In the genomic region with DNA sequence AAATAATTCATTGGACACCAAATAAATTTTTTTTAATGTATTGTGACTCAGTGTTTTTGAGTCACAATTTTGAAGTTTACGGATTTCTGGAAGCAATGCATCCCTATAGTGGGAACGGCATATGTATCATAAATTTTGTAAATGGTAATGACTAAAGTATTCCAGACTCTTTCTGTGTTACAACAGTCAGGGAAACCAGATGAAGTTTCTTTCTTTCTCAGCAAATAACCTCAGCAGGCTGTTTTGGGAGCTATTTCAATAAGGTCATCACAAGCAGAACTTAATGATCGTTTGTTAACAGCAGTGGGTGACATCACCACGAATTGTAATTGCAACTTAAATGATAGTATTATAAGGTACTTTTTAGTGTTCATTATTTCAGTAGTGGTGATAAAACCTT, we compare ENCODE assay signal across 2 cellular contexts.
TF ChIP-seq lines count a peak whose summit lies in the region.

No MANE protein-coding gene starts in this region.

TF ChIP-seq in HepG2, 621 proteins besides CTCF, POLR2A, EP300 and RAD21:
- TF ChIP-seq NAIF1 (CRISPR knock-in tag; IDR thresholded peaks at IDR 0.05; ENCODE audit: borderline replicate concordance), result no peak
- 0 out of 2 replicates have a peak, but pooled peaks have one; percentile 12 for TF ChIP-seq ATF7 (IDR thresholded peaks at IDR 0.05)
- TF ChIP-seq ATF7 (CRISPR knock-in tag; IDR thresholded peaks at IDR 0.05), result no peak
- TF ChIP-seq CENPT (CRISPR knock-in tag; IDR thresholded peaks at IDR 0.05; ENCODE audit: low read depth), result no peak
- no peak for TF ChIP-seq MEIS2 (CRISPR knock-in tag; IDR thresholded peaks at IDR 0.05)
- TF ChIP-seq NR1H2 (CRISPR knock-in tag; IDR thresholded peaks at IDR 0.05; ENCODE audit: borderline replicate concordance, low read depth), result no peak
- no peak for TF ChIP-seq MEIS1 (CRISPR knock-in tag; IDR thresholded peaks at IDR 0.05; ENCODE audit: borderline replicate concordance)

TF ChIP-seq in GM12878, 131 proteins besides CTCF, POLR2A, EP300 and RAD21 (continues in another document):
- peak; percentile 80 for TF ChIP-seq JUNB (IDR thresholded peaks at IDR 0.05)
- TF ChIP-seq TAF1 (IDR thresholded peaks at IDR 0.05; ENCODE audit: borderline replicate concordance, low read depth, low read length), result no peak
- no peak for TF ChIP-seq ZNF384 (IDR thresholded peaks at IDR 0.05; ENCODE audit: borderline replicate concordance, low read depth, low read length)
- peak; percentile 38; the same call in 1 of the 2 replicates for TF ChIP-seq DPF2 (IDR thresholded peaks at IDR 0.05)
- no peak for TF ChIP-seq HCFC1 (IDR thresholded peaks at IDR 0.05; ENCODE audit: low read length)
- no peak for TF ChIP-seq CEBPZ (IDR thresholded peaks at IDR 0.05; ENCODE audit: low read depth, low read length)
- peak; percentile 55 for TF ChIP-seq MTA2 (IDR thresholded peaks at IDR 0.05; ENCODE audit: low read depth)
- peak; percentile 68 for TF ChIP-seq RUNX3 (IDR thresholded peaks at IDR 0.05; ENCODE audit: low read length)
- TF ChIP-seq MEF2A (IDR thresholded peaks at IDR 0.05; ENCODE audit: insufficient read depth, low read depth, low read length), result no peak
- TF ChIP-seq MYC (IDR thresholded peaks at IDR 0.05; ENCODE audit: insufficient read depth, insufficient read length, insufficient replicate concordance, low read length, severe bottlenecking), result no peak
- TF ChIP-seq YBX1 (IDR thresholded peaks at IDR 0.05), result no peak
- TF ChIP-seq RFX5 (IDR thresholded peaks at IDR 0.05; ENCODE audit: low read depth, low read length), result no peak
- no peak for TF ChIP-seq SMAD5 (IDR thresholded peaks at IDR 0.05; ENCODE audit: low read depth)
- no peak for TF ChIP-seq IKZF2 (IDR thresholded peaks at IDR 0.05)
- peak; percentile 71 for TF ChIP-seq ATF2 (IDR thresholded peaks at IDR 0.05; ENCODE audit: low read length)
- TF ChIP-seq CHD4 (IDR thresholded peaks at IDR 0.05), result no peak
- TF ChIP-seq NFIC (IDR thresholded peaks at IDR 0.05; ENCODE audit: low read depth, low read length), result peak; percentile 78
- no peak for TF ChIP-seq RELB (IDR thresholded peaks at IDR 0.05; ENCODE audit: low read depth)
- TF ChIP-seq NRF1 (conservative IDR thresholded peaks at IDR 0.05; ENCODE audit: low read depth, low read length), result no peak
- TF ChIP-seq ZZZ3 (IDR thresholded peaks at IDR 0.05; ENCODE audit: control insufficient read depth, insufficient read length, low read depth), result no peak
- TF ChIP-seq MEF2B (IDR thresholded peaks at IDR 0.05; ENCODE audit: partially characterized antibody, poor library complexity, severe bottlenecking), result no peak
- TF ChIP-seq TCF3 (IDR thresholded peaks at IDR 0.05; ENCODE audit: borderline replicate concordance, insufficient read depth, low read depth, low read length), result no peak
- TF ChIP-seq RBBP5 (conservative IDR thresholded peaks at IDR 0.05), result no peak
- TF ChIP-seq TCF12 (IDR thresholded peaks at IDR 0.05; ENCODE audit: low read depth, low read length), result no peak
- no peak for TF ChIP-seq E2F8 (IDR thresholded peaks at IDR 0.05; ENCODE audit: low read depth, partially characterized antibody)
- TF ChIP-seq PAX5 (IDR thresholded peaks at IDR 0.05; ENCODE audit: borderline replicate concordance, low read depth, low read length), result no peak
- TF ChIP-seq CREB1 (IDR thresholded peaks at IDR 0.05; ENCODE audit: low read depth), result peak; percentile 42; the same call in 1 of the 2 replicates
- TF ChIP-seq ATF7 (IDR thresholded peaks at IDR 0.05; ENCODE audit: low read depth), result peak; percentile 84
- TF ChIP-seq SREBF1 (IDR thresholded peaks at IDR 0.05; ENCODE audit: low read length), result no peak
- TF ChIP-seq FOXK2 (IDR thresholded peaks at IDR 0.05), result no peak
- TF ChIP-seq BCL11A (IDR thresholded peaks at IDR 0.05; ENCODE audit: low read depth, low read length), result 0 out of 2 replicates have a peak, but pooled peaks have one; percentile 38
- TF ChIP-seq CREM (IDR thresholded peaks at IDR 0.05; ENCODE audit: low read depth), result 0 out of 2 replicates have a peak, but pooled peaks have one; percentile 32
- TF ChIP-seq MXI1 (IDR thresholded peaks at IDR 0.05; ENCODE audit: low read depth, low read length), result no peak
- TF ChIP-seq, protein P1, sequence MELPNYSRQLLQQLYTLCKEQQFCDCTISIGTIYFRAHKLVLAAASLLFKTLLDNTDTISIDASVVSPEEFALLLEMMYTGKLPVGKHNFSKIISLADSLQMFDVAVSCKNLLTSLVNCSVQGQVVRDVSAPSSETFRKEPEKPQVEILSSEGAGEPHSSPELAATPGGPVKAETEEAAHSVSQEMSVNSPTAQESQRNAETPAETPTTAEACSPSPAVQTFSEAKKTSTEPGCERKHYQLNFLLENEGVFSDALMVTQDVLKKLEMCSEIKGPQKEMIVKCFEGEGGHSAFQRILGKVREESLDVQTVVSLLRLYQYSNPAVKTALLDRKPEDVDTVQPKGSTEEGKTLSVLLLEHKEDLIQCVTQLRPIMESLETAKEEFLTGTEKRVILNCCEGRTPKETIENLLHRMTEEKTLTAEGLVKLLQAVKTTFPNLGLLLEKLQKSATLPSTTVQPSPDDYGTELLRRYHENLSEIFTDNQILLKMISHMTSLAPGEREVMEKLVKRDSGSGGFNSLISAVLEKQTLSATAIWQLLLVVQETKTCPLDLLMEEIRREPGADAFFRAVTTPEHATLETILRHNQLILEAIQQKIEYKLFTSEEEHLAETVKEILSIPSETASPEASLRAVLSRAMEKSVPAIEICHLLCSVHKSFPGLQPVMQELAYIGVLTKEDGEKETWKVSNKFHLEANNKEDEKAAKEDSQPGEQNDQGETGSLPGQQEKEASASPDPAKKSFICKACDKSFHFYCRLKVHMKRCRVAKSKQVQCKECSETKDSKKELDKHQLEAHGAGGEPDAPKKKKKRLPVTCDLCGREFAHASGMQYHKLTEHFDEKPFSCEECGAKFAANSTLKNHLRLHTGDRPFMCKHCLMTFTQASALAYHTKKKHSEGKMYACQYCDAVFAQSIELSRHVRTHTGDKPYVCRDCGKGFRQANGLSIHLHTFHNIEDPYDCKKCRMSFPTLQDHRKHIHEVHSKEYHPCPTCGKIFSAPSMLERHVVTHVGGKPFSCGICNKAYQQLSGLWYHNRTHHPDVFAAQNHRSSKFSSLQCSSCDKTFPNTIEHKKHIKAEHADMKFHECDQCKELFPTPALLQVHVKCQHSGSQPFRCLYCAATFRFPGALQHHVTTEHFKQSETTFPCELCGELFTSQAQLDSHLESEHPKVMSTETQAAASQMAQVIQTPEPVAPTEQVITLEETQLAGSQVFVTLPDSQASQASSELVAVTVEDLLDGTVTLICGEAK (IDR thresholded peaks at IDR 0.05; ENCODE audit: borderline replicate concordance), result no peak
- TF ChIP-seq IKZF1 (conservative IDR thresholded peaks at IDR 0.05), result 0 out of 2 replicates have a peak, but pooled peaks have one; percentile 44
- TF ChIP-seq ZNF592 (IDR thresholded peaks at IDR 0.05), result no peak
- no peak for TF ChIP-seq MAX (IDR thresholded peaks at IDR 0.05; ENCODE audit: low read depth, low read length)
- TF ChIP-seq JUND (IDR thresholded peaks at IDR 0.05; ENCODE audit: low read depth, low read length), result no peak
- no peak for TF ChIP-seq TCF7 (IDR thresholded peaks at IDR 0.05; ENCODE audit: borderline replicate concordance)
- TF ChIP-seq ZNF207 (IDR thresholded peaks at IDR 0.05; ENCODE audit: borderline replicate concordance), result no peak
- no peak for TF ChIP-seq MTA3 (IDR thresholded peaks at IDR 0.05; ENCODE audit: borderline replicate concordance, low read length)
- TF ChIP-seq CBFB (IDR thresholded peaks at IDR 0.05; ENCODE audit: low read depth), result no peak
- TF ChIP-seq SUZ12 (IDR thresholded peaks at IDR 0.05; ENCODE audit: unreplicated experiment), result no peak
